In genomic region chr20:36154696-36155628, GRCh38 we compare ENCODE assay signal across 8 cellular contexts. TPM values are rescaled to one million over a fixed set of nuclear protein-coding genes. Genes with fewer than 3 reads are reported as not detected.
DNase-seq lines count a peak whose midpoint lies in the region; ATAC-seq and TF ChIP-seq lines count a peak whose summit lies in the region.

EPB41L1 (plus strand) TSS chr20:36154740; CDS start chr20:36173778, 19,038 bp downstream.

- CTCF ChIA-PET in WTC11 (lab: Charles Lee), result interaction anchor here (1.6 to 4.4 kb wide), 5 partner anchors 16 to 285 kb away, joined by 11 to 93 read pairs (median 16); no protein-coding TSS in a partner anchor

- DNase-seq in NCI-H2171 treated with DMSO at 0.1 percent for 48 hours (lab: John Stamatoyannopoulos, UW) (peak; percentile 58), NCI-H2171 (lab: John Stamatoyannopoulos, UW) (no peak), WTC11 (ENCODE audit: low spot score) (peak; percentile 57), glomerular endothelial cell (ENCODE audit: extremely low read depth, low read depth, low spot score) (no peak), occipital lobe (lab: John Stamatoyannopoulos, UW) (peak; percentile 46), NCI-H187 (lab: John Stamatoyannopoulos, UW) (no peak)
- DNase-seq in effector CD8-positive, alpha-beta T cell (lab: John Stamatoyannopoulos, UW), result no peak
- no peak for DNase-seq in activated effector memory CD4-positive, alpha-beta T cell treated with anti-CD3 and anti-CD28 coated beads, Interleukin-2, amount 50 U/mL, for 16 hours

- POLR2A ChIA-PET in WTC11 (lab: Charles Lee), result no interaction called here

- H3K27ac Mint-ChIP-seq in WTC11, result no peak within 1 kb of the TSS

- H3K4me1 Mint-ChIP-seq in WTC11, result peaks cover 23% of the 10 kb centered on the region

- ATAC-seq in WTC11, result peak; percentile 49

- H3K4me3 Mint-ChIP-seq in WTC11, result peak within 1 kb of the TSS; percentile 78

- no peaks in the 10 kb centered on the region for H3K9me3 Mint-ChIP-seq in WTC11

- peaks cover 21% of the 10 kb centered on the region for H3K27me3 Mint-ChIP-seq in WTC11 (ENCODE audit: low read depth)

- H3K36me3 Mint-ChIP-seq in WTC11, result no peaks in the 10 kb centered on the region

- no peak for TF ChIP-seq CTCF in WTC11 (IDR thresholded peaks at IDR 0.05)

TF ChIP-seq in WTC11, 78 proteins besides CTCF, POLR2A, EP300 and RAD21:
- TF ChIP-seq USF2 (CRISPR knock-in tag; IDR thresholded peaks at IDR 0.05) (0 out of 2 replicates have a peak, but pooled peaks have one; percentile 8), PRDM15 (CRISPR knock-in tag; IDR thresholded peaks at IDR 0.05) (peak; percentile 79), MYBL2 (CRISPR knock-in tag; IDR thresholded peaks at IDR 0.05) (no peak), TEAD4 (CRISPR knock-in tag; IDR thresholded peaks at IDR 0.05) (no peak), PREB (CRISPR knock-in tag; IDR thresholded peaks at IDR 0.05; ENCODE audit: borderline replicate concordance) (no peak; the same call in 1 of the 2 replicates), CBFB (CRISPR knock-in tag; IDR thresholded peaks at IDR 0.05; ENCODE audit: low read depth) (0 out of 2 replicates have a peak, but pooled peaks have one; percentile 48), NFYB (CRISPR knock-in tag; conservative IDR thresholded peaks at IDR 0.05; ENCODE audit: low read depth) (no peak), SP1 (CRISPR knock-in tag; conservative IDR thresholded peaks at IDR 0.05) (peak; percentile 10; the same call in 1 of the 2 replicates)

RNA-seq across cellular contexts. Expression of gene EPB41L1, which starts in this region (rescaled TPM):
- total RNA-seq in WTC11 (2021) (37.7 to 38.7 TPM (median 38.1 TPM) in 3 replicates), glomerular endothelial cell (26.0 and 33.9 TPM in 2 replicates), occipital lobe (82.2 TPM)

Comparison
In these comparisons a context has a peak if more than half of its experiments do, and no peak if none do; other contexts are left out.
1. DNase-seq: peak in NCI-H2171 treated with DMSO at 0.1 percent for 48 hours (single experiment), WTC11 (single experiment) and occipital lobe (single experiment); none in NCI-H2171 (single experiment), glomerular endothelial cell (single experiment), effector CD8-positive, alpha-beta T cell (single experiment), NCI-H187 (0 of 2) and activated effector memory CD4-positive, alpha-beta T cell treated with anti-CD3 and anti-CD28 coated beads, Interleukin-2, amount 50 U/mL, for 16 hours (single experiment).